In the genomic region with DNA sequence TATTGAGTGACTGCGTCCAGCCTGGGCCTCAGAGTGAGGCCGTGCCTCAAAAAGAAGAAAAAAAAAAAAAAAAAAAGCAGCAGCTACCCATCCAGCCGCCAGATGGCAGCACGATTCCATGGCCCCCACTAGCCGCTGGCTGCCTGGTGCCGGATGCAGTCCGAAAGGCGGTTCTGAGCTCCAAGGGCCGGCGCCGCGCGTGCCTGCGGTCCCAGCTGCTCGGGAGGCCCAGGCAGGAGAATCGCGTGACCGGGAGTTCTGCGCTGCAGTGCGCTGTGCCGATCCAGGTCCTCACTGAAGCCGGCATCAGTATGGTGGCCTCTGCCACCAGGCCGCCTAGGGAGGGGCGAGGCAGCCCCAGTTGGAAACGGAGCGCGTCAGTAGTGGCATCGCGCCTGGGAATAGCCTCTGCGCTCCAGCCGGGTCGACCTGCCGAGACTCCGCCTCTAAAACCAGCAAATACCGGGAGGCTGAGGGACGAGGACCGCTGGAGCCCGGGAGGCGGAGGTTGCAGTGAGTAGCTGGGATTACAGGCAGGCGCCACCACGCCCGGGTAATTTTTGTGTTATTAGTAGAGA, we compare ENCODE assay signal across 8 cellular contexts. TPM values are rescaled to one million over a fixed set of nuclear protein-coding genes. Genes with fewer than 3 reads are reported as not detected.
DNase-seq lines count a peak whose midpoint lies in the region; ATAC-seq, FAIRE-seq and TF ChIP-seq lines count a peak whose summit lies in the region.

No MANE protein-coding gene starts in this region.

- H3K27ac ChIP-seq in keratinocyte (ENCODE audit: control insufficient read depth, insufficient read depth, low read length), result no peak overlapping the region

- H3K4me3 Mint-ChIP-seq in central memory CD8-positive, alpha-beta T cell, result peak overlapping the region; percentile 36

- peaks cover 2% of the 10 kb centered on the region for H3K27me3 ChIP-seq in keratinocyte (ENCODE audit: control insufficient read depth, extremely low read depth, insufficient read depth, low read length)

- no peaks in the 10 kb centered on the region for H3K9me3 ChIP-seq in keratinocyte (ENCODE audit: control insufficient read depth, low read depth, low read length)

- no peaks in the 10 kb centered on the region for H3K9me3 Mint-ChIP-seq in central memory CD8-positive, alpha-beta T cell

- H3K4me2 ChIP-seq in keratinocyte (ENCODE audit: control insufficient read depth, extremely low read depth, insufficient read depth, low read depth, low read length), result peak overlapping the region; percentile 73

- H3K79me2 ChIP-seq in keratinocyte (ENCODE audit: control insufficient read depth, insufficient read depth, low read length), result no peaks in the 10 kb centered on the region

- DNase-seq in NCI-H2171 treated with DMSO at 0.1 percent for 48 hours (lab: John Stamatoyannopoulos, UW), result peak; percentile 58
- no peak for DNase-seq in NCI-H2171 (lab: John Stamatoyannopoulos, UW)
- DNase-seq in NCI-H2196 (lab: John Stamatoyannopoulos, UW; ENCODE audit: unreplicated experiment), result peak; percentile 60
- peak; percentile 44 for DNase-seq in activated CD4-positive, CD25-positive, alpha-beta regulatory T cell treated with anti-CD3 and anti-CD28 coated beads, Interleukin-2, amount 50 U/mL, for 16 hours (ENCODE audit: low read depth, low spot score)
- DNase-seq in central memory CD8-positive, alpha-beta T cell (ENCODE audit: low spot score in 2 of 2), result peak; percentile 45 to 61
- peak; percentile 26 for DNase-seq in keratinocyte (ENCODE audit: low read depth, low spot score)
- DNase-seq in stimulated activated CD4-positive, alpha-beta T cell treated with anti-CD3 and anti-CD28 coated beads, Interleukin-12 subunit alpha, Interleukin-12 subunit beta, amount 100 ng/mL, for 48 hours (ENCODE audit: low read depth in 2 of 3, low spot score in 1 of 3), result peak; percentile 40 to 64 (median 57)

- no peaks in the 10 kb centered on the region for H3K36me3 ChIP-seq in keratinocyte (ENCODE audit: control insufficient read depth in 2 of 2, extremely low read depth in 1 of 2, insufficient read depth in 2 of 2, low read length in 2 of 2)

- H3K36me3 Mint-ChIP-seq in central memory CD8-positive, alpha-beta T cell (ENCODE audit: insufficient read depth), result peaks cover 3% of the 10 kb centered on the region

- dilution Hi-C loops in keratinocyte (cut with MboI; ENCODE audit: extremely low pct_ligation_motif_present, low sequenced_read_pairs), result no loop called here

- H3K4me3 ChIP-seq in keratinocyte (ENCODE audit: control insufficient read depth in 2 of 3, extremely low read depth in 1 of 3, insufficient read depth in 2 of 3, low read depth in 1 of 3, low read length in 3 of 3), result peak overlapping the region in 2 of 3 experiments; percentile 55 to 61

- no peaks in the 10 kb centered on the region for H3K4me1 Mint-ChIP-seq in central memory CD8-positive, alpha-beta T cell

- no peaks in the 10 kb centered on the region for H3K27me3 Mint-ChIP-seq in central memory CD8-positive, alpha-beta T cell

- TF ChIP-seq CTCF in keratinocyte (optimal IDR thresholded peaks at IDR 0.05 in 1 of 3, IDR thresholded peaks at IDR 0.05 in 1 of 3, conservative IDR thresholded peaks at IDR 0.05 in 1 of 3; ENCODE audit: extremely low read depth in 1 of 3, insufficient read depth in 2 of 3, low read length in 3 of 3), result peak; percentile 63 to 97 (median 75)

- H3K9me1 ChIP-seq in keratinocyte (ENCODE audit: control insufficient read depth, extremely low read depth, insufficient read depth, low read length), result no peaks in the 10 kb centered on the region

- H3K9ac ChIP-seq in keratinocyte (ENCODE audit: control insufficient read depth, extremely low read depth, insufficient read depth, low read length), result peak overlapping the region; percentile 9

- H2AFZ ChIP-seq in keratinocyte (ENCODE audit: control insufficient read depth, low read length), result peak overlapping the region; percentile 88

- H4K20me1 ChIP-seq in keratinocyte (ENCODE audit: control insufficient read depth, extremely low read depth, insufficient read depth, low read length), result no peaks in the 10 kb centered on the region

- no peak for FAIRE-seq in keratinocyte (lab: Jason Lieb, UNC)

- H3K4me1 ChIP-seq in keratinocyte (ENCODE audit: control insufficient read depth, extremely low read depth, insufficient read depth, low read length), result no peaks in the 10 kb centered on the region

- ATAC-seq in central memory CD8-positive, alpha-beta T cell (replicated peaks; ENCODE audit: extremely low read depth, poor library complexity, severe bottlenecking), result peak; percentile 69
- ATAC-seq in HG03460 (IDR thresholded peaks at IDR 0.05; ENCODE audit: unreplicated experiment), result no peak

- no peak overlapping the region for H3K27ac Mint-ChIP-seq in central memory CD8-positive, alpha-beta T cell (ENCODE audit: low read depth)

RNA-seq across cellular contexts. Expression of a gene that starts 19.3 kb away (rescaled TPM):
- polyA plus RNA-seq in keratinocyte, result 0.05 to 0.06 TPM (median 0.05 TPM) in 3 replicates
- polyA plus RNA-seq in keratinocyte (2011; ENCODE audit: low read depth), result not detected
- polyA plus RNA-seq in keratinocyte (2011; cell fraction: cytosol; rRNA removed), result 0.10 and 0.12 TPM in 2 replicates
- polyA plus RNA-seq in keratinocyte (2011; cell fraction: nucleus; rRNA removed), result 0.23 and 0.28 TPM in 2 replicates
- 0.09 and 0.31 TPM in 2 replicates for polyA plus RNA-seq in keratinocyte (2012; ENCODE audit: low replicate concordance)
- polyA minus RNA-seq in keratinocyte, result 0.10 to 0.26 TPM in 2 of 3 replicates, not detected in the other
- not detected for polyA minus RNA-seq in keratinocyte (2011; cell fraction: cytosol; rRNA and poly(A)+ RNA removed)
- polyA minus RNA-seq in keratinocyte (2011; cell fraction: nucleus; rRNA and poly(A)+ RNA removed), result 0.23 and 0.84 TPM in 2 replicates

RNA-seq across cellular contexts. Expression of a gene that starts 24.3 kb away (rescaled TPM):
- 5.2 to 7.2 TPM (median 6.1 TPM) in 3 replicates for polyA plus RNA-seq in keratinocyte
- 0.91 TPM for polyA plus RNA-seq in keratinocyte (2011; ENCODE audit: low read depth)
- 4.0 and 6.1 TPM in 2 replicates for polyA plus RNA-seq in keratinocyte (2011; cell fraction: cytosol; rRNA removed)
- polyA plus RNA-seq in keratinocyte (2011; cell fraction: nucleus; rRNA removed), result 7.7 and 10.1 TPM in 2 replicates
- polyA plus RNA-seq in keratinocyte (2012; ENCODE audit: low replicate concordance), result 4.3 and 5.9 TPM in 2 replicates
- 4.0 to 7.1 TPM (median 4.8 TPM) in 3 replicates for polyA minus RNA-seq in keratinocyte
- polyA minus RNA-seq in keratinocyte (2011; cell fraction: cytosol; rRNA and poly(A)+ RNA removed), result 13.8 TPM
- polyA minus RNA-seq in keratinocyte (2011; cell fraction: nucleus; rRNA and poly(A)+ RNA removed), result 7.8 and 8.4 TPM in 2 replicates
